Comparison of ENCODE assay signal across 12 cellular contexts in genomic region chr11:68340003-68340767, GRCh38. TPM values are rescaled to one million over a fixed set of nuclear protein-coding genes. Genes with fewer than 3 reads are reported as not detected.
DNase-seq lines count a peak whose midpoint lies in the region; ATAC-seq, FAIRE-seq and TF ChIP-seq lines count a peak whose summit lies in the region.
"Had no signal": no experiment of that assay in that cellular context is flagged by ENCODE, and none has a peak within 500 bp of the region (broad histone marks: within the 10 kb centered on the region; RNA-seq: fewer than 3 reads in every experiment).

No MANE protein-coding gene starts in this region.

- POLR2A ChIA-PET in A549 (lab: Yijun Ruan, JAX) = no interaction called here
- POLR2A ChIA-PET in CD8-positive, alpha-beta memory T cell (lab: Charles Lee) = no interaction called here
- POLR2A ChIA-PET in H1 (lab: Charles Lee; ENCODE audit: partially characterized antibody) = interaction anchor here (1.2 to 3.6 kb wide), 2 partner anchors 13 to 15 kb away, joined by 3 to 17 read pairs; no protein-coding TSS in a partner anchor

- H3K9me3 ChIP-seq in A549 (no peaks in the 10 kb centered on the region), H1 (ENCODE audit: insufficient read depth in 2 of 2, low read depth in 1 of 2, low read length in 1 of 2) (no peaks in the 10 kb centered on the region)
- no peaks in the 10 kb centered on the region for H3K9me3 ChIP-seq in CD8-positive, alpha-beta memory T cell (ENCODE audit: low read length)
- H3K9me3 ChIP-seq: Peyer's patch had no signal

- no peak overlapping the region for H3K23ac ChIP-seq in H1 (ENCODE audit: insufficient read length)

- peaks cover 0 to 5% of the 10 kb centered on the region in 2 donors for H3K27me3 Mint-ChIP-seq in CD8-positive, alpha-beta memory T cell

- no peak overlapping the region for H2BK5ac ChIP-seq in H1 (ENCODE audit: low read depth, low read length)

- CTCF ChIA-PET in A549 (lab: Yijun Ruan, JAX) (interaction anchor here (0.5 to 1.5 kb wide), 5 partner anchors 29 to 48 kb away, joined by 3 to 5 read pairs (median 3); no protein-coding TSS in a partner anchor), H1 (lab: Charles Lee; ENCODE audit: partially characterized antibody) (interaction anchor here (0.6 to 2.4 kb wide), 5 partner anchors 12 to 43 kb away, joined by 3 to 9 read pairs (median 6); no protein-coding TSS in a partner anchor)
- CTCF ChIA-PET in CD8-positive, alpha-beta memory T cell (lab: Charles Lee) = interaction anchor here (1.6 kb wide), 1 partner anchor 42 kb away, joined by 3 read pairs; no protein-coding TSS in a partner anchor

- H3K27ac ChIP-seq in A549 = peak overlapping the region; percentile 41 to 83
- no peak overlapping the region for H3K27ac ChIP-seq in CD8-positive, alpha-beta memory T cell (ENCODE audit: low read depth, low read length)
- no peak overlapping the region for H3K27ac ChIP-seq in H1 (ENCODE audit: low read depth, low read length)
- H3K27ac ChIP-seq: Peyer's patch had no signal

- H3K23me2 ChIP-seq in H1 (ENCODE audit: low read depth, low read length) = no peaks in the 10 kb centered on the region

- DNase-seq in A549 (ENCODE audit: low read depth in 1 of 2, low spot score in 1 of 2) = no peak
- peak in 2 of 5 donors; percentile 10 to 43 for DNase-seq in CD8-positive, alpha-beta memory T cell
- peak; percentile 9 for DNase-seq in T-helper 22 cell (ENCODE audit: low read depth)
- no peak for DNase-seq in H1 (ENCODE audit: low read depth in 1 of 2, low spot score in 2 of 2)
- DNase-seq in LoVo (ENCODE audit: low spot score) = no peak
- no peak for DNase-seq in activated CD8-positive, alpha-beta memory T cell treated with anti-CD3 and anti-CD28 coated beads for 24 hours
- DNase-seq: foreskin fibroblast, HCEC 1CT, Peyer's patch had no signal

- peaks cover 15% of the 10 kb centered on the region for H3K79me1 ChIP-seq in H1 (ENCODE audit: low read depth, low read length)

- no peak overlapping the region for H3K9ac ChIP-seq in H1 (replicated peaks in 1 of 4; ENCODE audit: extremely low read depth in 1 of 4, low read depth in 3 of 4, low read length in 3 of 4)

- H3K9me3 Mint-ChIP-seq in CD8-positive, alpha-beta memory T cell = no peaks in the 10 kb centered on the region
- H3K9me3 Mint-ChIP-seq: dendritic cell treated with granulocyte-macrophage colony-stimulating factor and Interleukin-4, amounts not matched to agents 40 ng/mL and 50 ng/mL, for 4 days had no signal

- peaks cover 0 to 3% of the 10 kb centered on the region in 2 experiments for H4K20me1 ChIP-seq in H1 (replicated peaks in 1 of 2; ENCODE audit: control insufficient read depth in 1 of 2, insufficient read depth in 2 of 2, low read length in 2 of 2)

- H3K14ac ChIP-seq in H1 (ENCODE audit: insufficient read length) = no peak overlapping the region

- peaks cover 41 to 55% (median 53%) of the 10 kb centered on the region in 3 donors for H3K4me1 Mint-ChIP-seq in CD8-positive, alpha-beta memory T cell

- H3K27me3 ChIP-seq in CD8-positive, alpha-beta memory T cell (ENCODE audit: insufficient read depth, low read length, poor library complexity, severe bottlenecking) = no peaks in the 10 kb centered on the region
- H3K27me3 ChIP-seq in H1 (replicated peaks in 1 of 4; ENCODE audit: control insufficient read depth in 3 of 4, extremely low read depth in 1 of 4, insufficient read depth in 3 of 4, low read length in 3 of 4) = no peaks in the 10 kb centered on the region
- H3K27me3 ChIP-seq: Peyer's patch had no signal

- no peak overlapping the region for H2AK5ac ChIP-seq in H1 (ENCODE audit: low read depth, low read length)

- H2BK120ac ChIP-seq in H1 (replicated peaks; ENCODE audit: low read depth, low read length) = no peak overlapping the region

- no peak overlapping the region for H4K5ac ChIP-seq in H1 (ENCODE audit: insufficient read length, low read depth, low read length)

- H3K36me3 Mint-ChIP-seq in CD8-positive, alpha-beta memory T cell = no peaks in the 10 kb centered on the region

- no peaks in the 10 kb centered on the region for H3K36me3 ChIP-seq in CD8-positive, alpha-beta memory T cell (ENCODE audit: insufficient read depth, low read length)
- H3K36me3 ChIP-seq in H1 (ENCODE audit: control insufficient read depth in 2 of 4, insufficient read depth in 4 of 4, low read length in 3 of 4) = no peaks in the 10 kb centered on the region
- H3K36me3 ChIP-seq: Peyer's patch had no signal

- no peak overlapping the region for H3K18ac ChIP-seq in H1 (ENCODE audit: extremely low read depth, low read length)

- H3K56ac ChIP-seq in H1 (replicated peaks; ENCODE audit: insufficient read length, low read depth, low read length) = no peak overlapping the region

- H3K4me3 Mint-ChIP-seq in CD8-positive, alpha-beta memory T cell = peak overlapping the region in 4 of 7 donors; percentile 4 to 73 (median 36)
- H3K4me3 Mint-ChIP-seq: dendritic cell treated with granulocyte-macrophage colony-stimulating factor and Interleukin-4, amounts not matched to agents 40 ng/mL and 50 ng/mL, for 4 days had no signal

- no peak overlapping the region for H4K8ac ChIP-seq in H1 (ENCODE audit: extremely low read depth, insufficient read depth, low read length)

- H2AFZ ChIP-seq in H1 (ENCODE audit: low read length) = no peak overlapping the region

- H2BK20ac ChIP-seq in H1 (ENCODE audit: low read length) = no peak overlapping the region

- no peak overlapping the region for H2BK15ac ChIP-seq in H1 (ENCODE audit: low read length)

- TF ChIP-seq RAD21 in A549 (conservative IDR thresholded peaks at IDR 0.05 in 1 of 2, IDR thresholded peaks at IDR 0.05 in 1 of 2) (no peak), H1 (IDR thresholded peaks at IDR 0.05 in 1 of 2, conservative IDR thresholded peaks at IDR 0.05 in 1 of 2; ENCODE audit: low read depth in 2 of 2, low read length in 2 of 2) (no peak)

- H4K91ac ChIP-seq in H1 (replicated peaks; ENCODE audit: insufficient read length, low read length) = no peak overlapping the region

- WGBS in A549 (ENCODE audit: missing lambda C conversion rate) = 85% methylated on average over 16 of the region's 16 CpGs
- WGBS in H1 (ENCODE audit: extremely low coverage in 1 of 2, insufficient coverage in 1 of 2, insufficient read length in 1 of 2, insufficient replicate concordance in 2 of 2, low coverage in 1 of 2, low lambda C conversion rate in 2 of 2, missing lambda C conversion rate in 1 of 2), 2 experiments = 87% methylated on average over 16 of the region's 16 CpGs; no CpG with 5 or more reads in 1 of the 2 experiments

- H2BK12ac ChIP-seq in H1 (ENCODE audit: low read depth, low read length) = no peak overlapping the region

- no peak for TF ChIP-seq EP300 in A549 (IDR thresholded peaks at IDR 0.05)
- TF ChIP-seq EP300 in H1 (IDR thresholded peaks at IDR 0.05; ENCODE audit: borderline replicate concordance in 1 of 2, low read depth in 2 of 2, low read length in 2 of 2) = no peak

- no peak for ATAC-seq in A549
- ATAC-seq in HG03432 (IDR thresholded peaks at IDR 0.05; ENCODE audit: unreplicated experiment) = no peak
- ATAC-seq in GM21515 (IDR thresholded peaks at IDR 0.05; ENCODE audit: unreplicated experiment) = no peak

- peaks cover 4 to 58% of the 10 kb centered on the region in 2 experiments; a peak in 3 of 4 replicates for H3K79me2 ChIP-seq in H1 (ENCODE audit: control insufficient read depth in 1 of 2, insufficient read depth in 2 of 2, low read length in 2 of 2)

- peak overlapping the region in 7 of 8 donors; percentile 1 to 68 (median 39) for H3K27ac Mint-ChIP-seq in CD8-positive, alpha-beta memory T cell
- H3K27ac Mint-ChIP-seq: dendritic cell treated with granulocyte-macrophage colony-stimulating factor and Interleukin-4, amounts not matched to agents 40 ng/mL and 50 ng/mL, for 4 days had no signal

- no peak overlapping the region for H3K4ac ChIP-seq in H1 (replicated peaks; ENCODE audit: insufficient read length, low read depth, low read length)

- H3K4me3 ChIP-seq in A549 (no peak overlapping the region), H1 (ENCODE audit: extremely low read depth in 1 of 4, insufficient read depth in 2 of 4, low read depth in 3 of 4, low read length in 4 of 4) (no peak overlapping the region)
- H3K4me3 ChIP-seq in CD8-positive, alpha-beta memory T cell (ENCODE audit: low read length) = no peak overlapping the region
- H3K4me3 ChIP-seq: Peyer's patch had no signal

- no peak for FAIRE-seq in A549 (lab: Jason Lieb, UNC)
- no peak for FAIRE-seq in H1 (lab: Jason Lieb, UNC)

- peak overlapping the region; percentile 71 for H3K4me2 ChIP-seq in A549
- no peak overlapping the region for H3K4me2 ChIP-seq in H1 (ENCODE audit: insufficient read depth in 1 of 2, low read depth in 2 of 2, low read length in 2 of 2)

- TF ChIP-seq POLR2A in A549 (IDR thresholded peaks at IDR 0.05; ENCODE audit: low read length) (no peak), H1 (IDR thresholded peaks at IDR 0.05; ENCODE audit: control extremely low read depth in 1 of 2, low read depth in 2 of 2, low read length in 2 of 2) (no peak)

- H3K4me1 ChIP-seq in A549 (peaks cover 71% of the 10 kb centered on the region), H1 (replicated peaks in 1 of 4; ENCODE audit: control insufficient read depth in 3 of 4, insufficient read depth in 4 of 4, low read length in 3 of 4) (peaks cover 11 to 33% (median 26%) of the 10 kb centered on the region in 4 experiments)
- peaks cover 17% of the 10 kb centered on the region for H3K4me1 ChIP-seq in CD8-positive, alpha-beta memory T cell (ENCODE audit: insufficient read depth, low read length)

- TF ChIP-seq CTCF in A549 (IDR thresholded peaks at IDR 0.05) = no peak
- no peak for TF ChIP-seq CTCF in H1 (IDR thresholded peaks at IDR 0.05; ENCODE audit: control extremely low read depth in 1 of 3, insufficient read depth in 1 of 3, low read depth in 1 of 3, low read length in 3 of 3)

TF ChIP-seq in H1, 55 proteins besides CTCF, POLR2A, EP300 and RAD21 (continues in another document):
- no peak for TF ChIP-seq TCF12 (IDR thresholded peaks at IDR 0.05; ENCODE audit: low read depth, low read length)

RNA-seq across cellular contexts. Expression of gene LRP5, which starts 27.8 kb away (rescaled TPM):
- polyA plus RNA-seq in A549 (2011; rRNA removed) (10.9 and 15.9 TPM in 2 replicates), A549 (2017; fragmentation: RNase III; extraction: RNeasy Plus Mini Kit Qiagen cat#74134 plus additional on column Dnase treatment) (29.5 to 34.6 TPM (median 32.3 TPM) in 3 replicates), H1 (2011; rRNA removed) (19.0 and 31.5 TPM in 2 replicates)
- 23.6 and 30.4 TPM in 2 replicates for polyA plus RNA-seq in A549 (2012; cell fraction: cytosol; rRNA removed)
- polyA plus RNA-seq in A549 (2012; cell fraction: nucleus; rRNA removed) = 58.4 and 70.6 TPM in 2 replicates
- polyA minus RNA-seq in A549 (2011; rRNA and poly(A)+ RNA removed) = 24.8 and 32.0 TPM in 2 replicates
- total RNA-seq in CD8-positive, alpha-beta memory T cell = 1 to 10 TPM; 7.5 to 9.9 TPM
- 0.68 TPM for polyA plus RNA-seq in CD8-positive, alpha-beta memory T cell
- 35.4 and 38.9 TPM in 2 replicates for total RNA-seq in H1 (2021; fragmentation: NEBNext Ultra II Directional; extraction: Animal tissue kit (Norgen Biotek cat#: 25700))
- polyA plus RNA-seq in H1 (2011; cell fraction: cytosol; rRNA removed) = 13.8 TPM
- polyA plus RNA-seq in H1 (2011; cell fraction: nucleus; rRNA removed) = 38.9 TPM
- 17.8 to 35.8 TPM (median 32.9 TPM) in 4 replicates for polyA plus RNA-seq in H1 (2012, experiment 1 of 2)
- 29.9 TPM for polyA plus RNA-seq in H1 (2012, experiment 2 of 2)
- 62.7 TPM for polyA plus RNA-seq in H1 (2013, experiment 1 of 2)
- polyA plus RNA-seq in H1 (2013, experiment 2 of 2) = 63.2 TPM
- polyA minus RNA-seq in H1 (2011; rRNA and poly(A)+ RNA removed) = 22.5 and 24.7 TPM in 2 replicates
- 27.4 TPM for polyA minus RNA-seq in H1 (2011; cell fraction: cytosol; rRNA and poly(A)+ RNA removed)
- polyA minus RNA-seq in H1 (2011; cell fraction: nucleus; rRNA and poly(A)+ RNA removed) = 23.6 TPM

Comparison
In these comparisons a context has a peak if more than half of its experiments do, and no peak if none do; other contexts are left out.
1. H3K27ac ChIP-seq: peak in A549 (2 of 2); none in CD8-positive, alpha-beta memory T cell (single experiment) and H1 (single experiment).
2. Of the 18 proteins assayed by ChIP-seq in both H1 and A549: peak only in H1: none; only in A549: none; in both: KDM1A; in neither: 16; mixed calls (peak in some experiments, not most) for 1.